12 cellular contexts compared by ENCODE assay signal in the genomic region with DNA sequence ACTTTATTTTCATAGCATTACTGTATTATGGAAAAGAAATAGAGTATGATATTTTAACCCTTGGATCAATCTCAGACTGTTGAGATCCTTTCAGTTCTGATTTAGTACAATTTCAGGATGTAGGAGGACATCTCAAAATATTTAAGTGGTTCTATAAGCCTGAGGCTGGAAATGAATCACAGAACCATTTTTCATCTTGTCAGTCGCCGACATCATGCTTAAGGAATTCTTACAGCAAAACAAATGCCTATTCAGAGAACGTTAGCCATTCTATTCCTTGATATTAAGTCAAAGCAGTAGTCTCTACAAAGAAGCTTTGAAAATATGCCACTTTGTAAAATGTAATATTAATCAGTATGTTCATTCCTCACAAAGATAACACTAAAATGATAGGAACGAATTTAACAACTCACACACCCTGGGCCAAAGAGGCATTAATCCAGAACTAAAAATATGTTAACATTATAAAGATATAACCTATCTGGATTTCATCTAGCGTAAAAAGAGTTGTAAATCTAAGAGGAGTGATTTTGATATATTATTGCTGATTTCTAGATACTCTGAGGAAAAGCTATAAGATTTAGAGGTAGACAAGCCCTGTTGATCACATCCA.
DNase-seq lines count a peak whose midpoint lies in the region; ATAC-seq, FAIRE-seq and TF ChIP-seq lines count a peak whose summit lies in the region.
"Had no signal": no experiment of that assay in that cellular context is flagged by ENCODE, and none has a peak within 500 bp of the region (broad histone marks: within the 10 kb centered on the region; RNA-seq: fewer than 3 reads in every experiment).

No MANE protein-coding gene starts in this region.

- 31% methylated on average over 5 of the region's 5 CpGs for WGBS in A549 (ENCODE audit: missing lambda C conversion rate)
- 91% methylated on average over 4 of the region's 5 CpGs for WGBS in HUES64

- peak in 1 of 2 experiments; percentile 51 for DNase-seq in A549 (ENCODE audit: low read depth in 1 of 2, low spot score in 1 of 2)
- peak; percentile 89 for DNase-seq in choroid plexus epithelial cell (ENCODE audit: low read depth)
- DNase-seq in activated T-cell treated with anti-CD3 and anti-CD28 coated beads, Interleukin-2, amount 50 U/mL, for 4 hours: no peak
- DNase-seq in nephron progenitor cell: no peak
- DNase-seq: CD4-positive, CD25-positive, alpha-beta regulatory T cell; NCI-H1417 treated with DMSO at 0.1 percent for 48 hours; T-helper 2 cell had no signal

- H3K4me3 ChIP-seq in A549 (no peak overlapping the region), HUES64 (ENCODE audit: low read length) (no peak overlapping the region), choroid plexus epithelial cell (ENCODE audit: low read depth, low read length) (no peak overlapping the region), mucosa of rectum (ENCODE audit: low read length in 2 of 2) (no peak overlapping the region)

- H3K4me1 ChIP-seq in A549 (peaks cover 49% of the 10 kb centered on the region), HUES64 (ENCODE audit: insufficient read depth, low read length) (peaks cover 29% of the 10 kb centered on the region), mucosa of rectum (ENCODE audit: control insufficient read depth in 2 of 2, insufficient read depth in 2 of 2, low read length in 2 of 2) (peaks cover 0 to 9% of the 10 kb centered on the region in 2 donors)

- no peaks in the 10 kb centered on the region for H3K27me3 Mint-ChIP-seq in activated T-cell treated with anti-CD3 and anti-CD28 coated beads, Interleukin-2, amount 50 U/mL, for 4 hours (ENCODE audit: low read depth)
- peaks cover 2% of the 10 kb centered on the region for H3K27me3 Mint-ChIP-seq in nephron progenitor cell (ENCODE audit: low read depth, poor library complexity)

- TF ChIP-seq CTCF in A549 (IDR thresholded peaks at IDR 0.05) (no peak), choroid plexus epithelial cell (conservative IDR thresholded peaks at IDR 0.05; ENCODE audit: low read depth, low read length) (no peak), nephron progenitor cell (IDR thresholded peaks at IDR 0.05) (no peak)

- peak overlapping the region; percentile 67 to 75 for H3K27ac ChIP-seq in A549
- H3K27ac ChIP-seq in HUES64 (ENCODE audit: low read depth, low read length): peak overlapping the region; percentile 36; the same call in 1 of the 2 replicates
- peak overlapping the region; percentile 13 to 29 for H3K27ac ChIP-seq in mucosa of rectum (ENCODE audit: low read depth in 2 of 2, low read length in 2 of 2)

- H3K4me3 Mint-ChIP-seq in activated T-cell treated with anti-CD3 and anti-CD28 coated beads, Interleukin-2, amount 50 U/mL, for 4 hours: no peak overlapping the region
- no peak overlapping the region for H3K4me3 Mint-ChIP-seq in nephron progenitor cell
- H3K4me3 Mint-ChIP-seq: CD4-positive, CD25-positive, alpha-beta regulatory T cell had no signal

- no peak for TF ChIP-seq RAD21 in A549 (conservative IDR thresholded peaks at IDR 0.05 in 1 of 2, IDR thresholded peaks at IDR 0.05 in 1 of 2)

- no peaks in the 10 kb centered on the region for H3K36me3 Mint-ChIP-seq in activated T-cell treated with anti-CD3 and anti-CD28 coated beads, Interleukin-2, amount 50 U/mL, for 4 hours (ENCODE audit: insufficient read depth)
- H3K36me3 Mint-ChIP-seq in nephron progenitor cell (ENCODE audit: low read depth): no peaks in the 10 kb centered on the region
- H3K36me3 Mint-ChIP-seq: CD4-positive, CD25-positive, alpha-beta regulatory T cell had no signal

- no peak overlapping the region for H3K27ac Mint-ChIP-seq in nephron progenitor cell
- H3K27ac Mint-ChIP-seq: activated T-helper 2 cell treated with anti-CD3 and anti-CD28 coated beads, Interferon-gamma antibody, Interleukin-2, Interleukin-4, amounts not matched to agents 10 μg/mL and 5 μg/mL and 100 μg/mL, durations not matched to agents 14 hours and 24 hours and 36 hours; CD4-positive, CD25-positive, alpha-beta regulatory T cell had no signal

- peak overlapping the region; percentile 49 for H3K4me2 ChIP-seq in A549

- H3K9me3 ChIP-seq in A549 (no peaks in the 10 kb centered on the region), HUES64 (ENCODE audit: insufficient read depth, low read depth, low read length) (no peaks in the 10 kb centered on the region), mucosa of rectum (ENCODE audit: control insufficient read depth in 2 of 2, low read length in 2 of 2) (no peaks in the 10 kb centered on the region)

- no peaks in the 10 kb centered on the region for H3K4me1 Mint-ChIP-seq in activated T-cell treated with anti-CD3 and anti-CD28 coated beads, Interleukin-2, amount 50 U/mL, for 4 hours (ENCODE audit: low read depth)
- H3K4me1 Mint-ChIP-seq in nephron progenitor cell: peaks cover 10% of the 10 kb centered on the region
- H3K4me1 Mint-ChIP-seq: CD4-positive, CD25-positive, alpha-beta regulatory T cell had no signal

- CTCF ChIA-PET in A549 (lab: Yijun Ruan, JAX): interaction anchor here (0.6 to 1.7 kb wide), 3 partner anchors 151 to 1269 kb away, joined by 3 to 5 read pairs (median 4); no protein-coding TSS in a partner anchor

- TF ChIP-seq POLR2A in A549 (IDR thresholded peaks at IDR 0.05; ENCODE audit: low read length): no peak

- POLR2A ChIA-PET in A549 (lab: Yijun Ruan, JAX): no interaction called here

- peak in 1 of 2 experiments; percentile 65; a peak in 2 of 6 replicates for ATAC-seq in A549
- no peak for ATAC-seq in activated T-cell treated with anti-CD3 and anti-CD28 coated beads, Interleukin-2, amount 50 U/mL, for 4 hours
- no peak for ATAC-seq in GM21367 (IDR thresholded peaks at IDR 0.05; ENCODE audit: unreplicated experiment)
- ATAC-seq in HG02610 (IDR thresholded peaks at IDR 0.05; ENCODE audit: unreplicated experiment): no peak

- H3K36me3 ChIP-seq in HUES64 (ENCODE audit: insufficient read depth, low read length) (no peaks in the 10 kb centered on the region), mucosa of rectum (ENCODE audit: control insufficient read depth in 2 of 2, insufficient read depth in 2 of 2, low read length in 2 of 2) (no peaks in the 10 kb centered on the region)

- H3K9ac ChIP-seq in HUES64 (ENCODE audit: low read depth, low read length) (peak overlapping the region; percentile 43; the same call in 1 of the 2 replicates), mucosa of rectum (ENCODE audit: low read depth in 1 of 2, low read length in 2 of 2) (no peak overlapping the region)

- H3K9me3 Mint-ChIP-seq in activated T-cell treated with anti-CD3 and anti-CD28 coated beads, Interleukin-2, amount 50 U/mL, for 4 hours: peaks cover 3% of the 10 kb centered on the region
- no peaks in the 10 kb centered on the region for H3K9me3 Mint-ChIP-seq in nephron progenitor cell
- H3K9me3 Mint-ChIP-seq: activated T-helper 2 cell treated with anti-CD3 and anti-CD28 coated beads, Interferon-gamma antibody, Interleukin-2, Interleukin-4, amounts not matched to agents 10 μg/mL and 5 μg/mL and 100 μg/mL, durations not matched to agents 14 hours and 24 hours and 36 hours had no signal

- no peak for TF ChIP-seq EP300 in A549 (IDR thresholded peaks at IDR 0.05)

- FAIRE-seq in A549 (lab: Jason Lieb, UNC): no peak

- H3K27me3 ChIP-seq in HUES64 (ENCODE audit: insufficient read depth, low read length) (no peaks in the 10 kb centered on the region), mucosa of rectum (ENCODE audit: control insufficient read depth in 2 of 2, insufficient read depth in 2 of 2, low read length in 2 of 2) (no peaks in the 10 kb centered on the region)

TF ChIP-seq in A549, 52 proteins besides CTCF, POLR2A, EP300 and RAD21 (continues in another document):
- TF ChIP-seq JUN (IDR thresholded peaks at IDR 0.05) (no peak), HEYL (CRISPR knock-in tag; IDR thresholded peaks at IDR 0.05) (no peak), HOXB5 (CRISPR knock-in tag; IDR thresholded peaks at IDR 0.05) (peak; percentile 76; the same call in 1 of the 2 replicates), JUNB (IDR thresholded peaks at IDR 0.05) (peak; percentile 19; the same call in 1 of the 2 replicates), FOSL2 (IDR thresholded peaks at IDR 0.05) (0 out of 2 replicates have a peak, but pooled peaks have one; percentile 28), FOSL2 (CRISPR knock-in tag; IDR thresholded peaks at IDR 0.05) (peak; percentile 6; the same call in 1 of the 2 replicates), CBX2 (IDR thresholded peaks at IDR 0.05; ENCODE audit: borderline replicate concordance, low read depth) (no peak), FOSB (CRISPR knock-in tag; IDR thresholded peaks at IDR 0.05) (no peak), KDM1A (IDR thresholded peaks at IDR 0.05; ENCODE audit: low read depth) (no peak), REST (IDR thresholded peaks at IDR 0.05) (no peak)
- TF ChIP-seq, protein P1, sequence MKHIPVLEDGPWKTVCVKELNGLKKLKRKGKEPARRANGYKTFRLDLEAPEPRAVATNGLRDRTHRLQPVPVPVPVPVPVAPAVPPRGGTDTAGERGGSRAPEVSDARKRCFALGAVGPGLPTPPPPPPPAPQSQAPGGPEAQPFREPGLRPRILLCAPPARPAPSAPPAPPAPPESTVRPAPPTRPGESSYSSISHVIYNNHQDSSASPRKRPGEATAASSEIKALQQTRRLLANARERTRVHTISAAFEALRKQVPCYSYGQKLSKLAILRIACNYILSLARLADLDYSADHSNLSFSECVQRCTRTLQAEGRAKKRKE (CRISPR knock-in tag; IDR thresholded peaks at IDR 0.05; ENCODE audit: low read depth): no peak

Comparison
In these comparisons a context has a peak if more than half of its experiments do, and no peak if none do; other contexts are left out.
1. H3K27ac ChIP-seq: peak in every context shown above with its lines; median percentile 71 in A549; 36 in HUES64; 21 in mucosa of rectum.